Comparison of ENCODE assay signal across 16 cellular contexts in the genomic region with DNA sequence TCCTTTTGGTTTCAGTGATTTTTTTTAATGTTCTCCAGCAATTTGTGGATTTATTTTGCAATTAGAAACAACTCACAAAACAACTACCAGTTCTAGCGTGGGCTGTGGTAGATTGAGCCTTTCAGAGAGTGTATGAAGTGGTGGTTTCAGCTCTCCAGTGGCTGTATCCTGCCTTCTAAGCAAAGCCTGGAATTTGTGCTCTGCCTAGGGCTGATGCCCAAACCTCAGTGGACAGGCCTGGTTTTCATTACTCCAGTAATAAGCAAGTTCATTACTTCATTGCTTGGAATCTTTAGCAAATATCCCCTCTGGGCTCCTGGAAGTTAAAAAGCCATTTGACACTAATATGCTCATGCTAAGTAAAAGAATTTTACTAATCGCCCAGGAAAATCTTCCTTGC. TPM values are rescaled to one million over a fixed set of nuclear protein-coding genes. Genes with fewer than 3 reads are reported as not detected.
DNase-seq lines count a peak whose midpoint lies in the region; ATAC-seq and FAIRE-seq lines count a peak whose summit lies in the region.
"Had no signal": no experiment of that assay in that cellular context is flagged by ENCODE, and none has a peak within 500 bp of the region (broad histone marks: within the 10 kb centered on the region; RNA-seq: fewer than 3 reads in every experiment).

No MANE protein-coding gene starts in this region.

- FAIRE-seq in GM19239 (lab: Jason Lieb, UNC): peak; percentile 55
- FAIRE-seq: HepG2 had no signal

- H3K27me3 ChIP-seq in BLaER1: no peaks in the 10 kb centered on the region
- H3K27me3 ChIP-seq: ovary, SJSA1 had no signal

- DNase-seq in GM19239 (ENCODE audit: insufficient read length, low spot score): no peak
- peak; percentile 14 for DNase-seq in astrocyte of the hippocampus (ENCODE audit: low read depth, low spot score)
- DNase-seq in natural killer cell treated with Interleukin-12 subunit alpha and Interleukin-12 subunit beta and Interleukin-15 and Interleukin-18, amount 100 ng/mL, for 72 hours (ENCODE audit: low spot score): no peak
- DNase-seq in HPDE6-E6E7 (ENCODE audit: extremely low spot score): no peak
- DNase-seq in mucosa of gallbladder (ENCODE audit: low spot score): no peak
- no peak for DNase-seq in DMS79 (lab: John Stamatoyannopoulos, UW)
- DNase-seq: activated CD4-positive, alpha-beta T cell treated with anti-CD3 and anti-CD28 coated beads for 48 hours; Calu3; H7; NCI-H1436; NCI-H524 treated with DMSO at 0.1 percent for 48 hours; ovary had no signal

- no peaks in the 10 kb centered on the region; the same call in 1 of the 2 replicates for H3K9me3 ChIP-seq in BLaER1
- H3K9me3 ChIP-seq: ovary, SJSA1 had no signal

- peak overlapping the region; percentile 87 to 90 for H3K27ac Mint-ChIP-seq in natural killer cell treated with Interleukin-12 subunit alpha and Interleukin-12 subunit beta and Interleukin-15 and Interleukin-18, amount 100 ng/mL, for 72 hours

- H4K20me1 ChIP-seq in BLaER1: peaks cover 100% of the 10 kb centered on the region

- H3K27me3 Mint-ChIP-seq in natural killer cell treated with Interleukin-12 subunit alpha and Interleukin-12 subunit beta and Interleukin-15 and Interleukin-18, amount 100 ng/mL, for 72 hours: no peaks in the 10 kb centered on the region

- peak overlapping the region; percentile 50 for H3K27ac ChIP-seq in BLaER1
- H3K27ac ChIP-seq: ovary, SJSA1 had no signal

- H3K4me2 ChIP-seq in BLaER1: peak overlapping the region; percentile 66

- no peaks in the 10 kb centered on the region for H3K9me3 Mint-ChIP-seq in natural killer cell treated with Interleukin-12 subunit alpha and Interleukin-12 subunit beta and Interleukin-15 and Interleukin-18, amount 100 ng/mL, for 72 hours

- peaks cover 73% of the 10 kb centered on the region for H3K36me3 ChIP-seq in BLaER1
- H3K36me3 ChIP-seq: ovary, SJSA1 had no signal

- no peak overlapping the region for H3K4me3 Mint-ChIP-seq in natural killer cell treated with Interleukin-12 subunit alpha and Interleukin-12 subunit beta and Interleukin-15 and Interleukin-18, amount 100 ng/mL, for 72 hours

- H3K4me1 ChIP-seq in BLaER1: peaks cover 98% of the 10 kb centered on the region
- H3K4me1 ChIP-seq: SJSA1 had no signal

- H3K4me1 Mint-ChIP-seq in natural killer cell treated with Interleukin-12 subunit alpha and Interleukin-12 subunit beta and Interleukin-15 and Interleukin-18, amount 100 ng/mL, for 72 hours (ENCODE audit: low read depth in 2 of 2): peaks cover 61 to 76% of the 10 kb centered on the region in 2 donors

- H3K9ac ChIP-seq in BLaER1: peak overlapping the region; percentile 38; the same call in 1 of the 2 replicates

- ATAC-seq in natural killer cell treated with Interleukin-12 subunit alpha and Interleukin-12 subunit beta and Interleukin-15 and Interleukin-18, amount 100 ng/mL, for 72 hours: peak in 1 of 2 donors; percentile 64
- ATAC-seq in HG02852 (IDR thresholded peaks at IDR 0.05; ENCODE audit: unreplicated experiment): no peak
- ATAC-seq: HepG2 had no signal

- H3K4me3 ChIP-seq in BLaER1: no peak overlapping the region
- H3K4me3 ChIP-seq: ovary, SJSA1 had no signal

- no peaks in the 10 kb centered on the region for H3K36me3 Mint-ChIP-seq in natural killer cell treated with Interleukin-12 subunit alpha and Interleukin-12 subunit beta and Interleukin-15 and Interleukin-18, amount 100 ng/mL, for 72 hours

RNA-seq across cellular contexts. Expression of a gene that starts 35.9 kb away (rescaled TPM):
- 10 to 100 TPM; 42.2 to 58.0 TPM for total RNA-seq in natural killer cell treated with Interleukin-12 subunit alpha and Interleukin-12 subunit beta and Interleukin-15 and Interleukin-18, amount 100 ng/mL, for 72 hours
- total RNA-seq in mucosa of gallbladder: 40.1 TPM
- total RNA-seq: H7, HepG2, SJSA1 had no signal
